In genomic region chr11:64858467-64859401, GRCh38 we compare ENCODE assay signal across 1 cellular context.
TF ChIP-seq lines count a peak whose summit lies in the region.

No MANE protein-coding gene starts in this region.

TF ChIP-seq in IMR-90, 13 proteins besides CTCF, POLR2A, EP300 and RAD21 (continued from another document):
- TF ChIP-seq FOS (IDR thresholded peaks at IDR 0.05; ENCODE audit: low read depth, low read length) (no peak), MAFK (IDR thresholded peaks at IDR 0.05; ENCODE audit: low read depth, low read length) (no peak)
